20 cellular contexts compared by ENCODE assay signal in the genomic region with DNA sequence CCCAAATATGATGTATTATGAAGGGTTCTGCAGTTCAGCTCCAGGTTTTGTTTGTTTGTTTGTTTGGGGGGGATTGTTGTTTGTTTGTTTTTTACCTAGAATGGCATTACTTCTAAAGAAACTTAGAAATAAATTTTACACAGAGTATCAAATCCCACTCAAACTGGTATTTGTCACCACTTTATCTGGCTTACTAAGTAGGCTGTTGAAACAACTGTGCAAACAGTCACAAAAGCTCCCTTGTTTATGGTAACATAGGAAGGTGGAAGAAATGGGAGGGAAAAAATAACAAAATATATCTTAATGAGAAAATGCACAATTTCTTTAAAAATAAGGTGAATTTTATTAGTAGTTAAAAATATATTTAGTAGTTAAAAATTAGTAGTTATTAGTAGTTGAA.
A peak's percentile ranks its signal among the peaks of the same experiment; 100 is the strongest.
DNase-seq lines count a peak whose midpoint lies in the region; ATAC-seq and TF ChIP-seq lines count a peak whose summit lies in the region.
"Had no signal": no experiment of that assay in that cellular context is flagged by ENCODE, and none has a peak within 500 bp of the region (broad histone marks: within the 10 kb centered on the region; RNA-seq: fewer than 3 reads in every experiment).

No MANE protein-coding gene starts in this region.

- H2AFZ ChIP-seq in smooth muscle cell (ENCODE audit: low read depth), result peak overlapping the region; percentile 24
- H2AFZ ChIP-seq: GM23248 had no signal

- H3K9ac ChIP-seq in BLaER1 treated with 17β-estradiol and CSF1 and Interleukin-3, amounts not matched to agents 10 nM and 100 nM, result peak overlapping the region in 4 of 11 experiments; percentile 34 to 64 (median 40); a peak in 5 of 22 replicates
- H3K9ac ChIP-seq in smooth muscle cell (ENCODE audit: low read depth), result no peak overlapping the region
- H3K9ac ChIP-seq: GM23248 had no signal

- H3K4me1 ChIP-seq in cardiac muscle cell (ENCODE audit: low read depth), result peaks cover 15% of the 10 kb centered on the region
- peaks cover 0 to 4% (median 0%) of the 10 kb centered on the region in 12 donors for H3K4me1 ChIP-seq in heart left ventricle
- H3K4me1 ChIP-seq in BLaER1 treated with 17β-estradiol and CSF1 and Interleukin-3, amounts not matched to agents 10 nM and 100 nM, result peaks cover 5 to 48% (median 34%) of the 10 kb centered on the region in 10 experiments; a peak in 16 of 20 replicates
- H3K4me1 ChIP-seq in SJCRH30, result peaks cover 25% of the 10 kb centered on the region
- H3K4me1 ChIP-seq in smooth muscle cell (ENCODE audit: low read depth), result no peaks in the 10 kb centered on the region
- H3K4me1 ChIP-seq: A549, BE2C had no signal

- TF ChIP-seq POLR2A in heart left ventricle (IDR thresholded peaks at IDR 0.05), result no peak

- peak overlapping the region in 10 of 11 experiments; percentile 5 to 87 (median 60); a peak in 17 of 22 replicates for H3K4me2 ChIP-seq in BLaER1 treated with 17β-estradiol and CSF1 and Interleukin-3, amounts not matched to agents 10 nM and 100 nM
- H3K4me2 ChIP-seq in smooth muscle cell, result no peak overlapping the region
- H3K4me2 ChIP-seq: A549 had no signal

- no peaks in the 10 kb centered on the region for H3K79me2 ChIP-seq in smooth muscle cell (ENCODE audit: low read depth)

- H3K36me3 ChIP-seq in cardiac muscle cell, result no peaks in the 10 kb centered on the region
- H3K36me3 ChIP-seq in heart left ventricle, result no peaks in the 10 kb centered on the region
- H3K36me3 ChIP-seq in BLaER1 treated with 17β-estradiol and CSF1 and Interleukin-3, amounts not matched to agents 10 nM and 100 nM, result peaks cover 0 to 13% (median 0%) of the 10 kb centered on the region in 11 experiments; a peak in 2 of 22 replicates
- H3K36me3 ChIP-seq in SJCRH30, result no peaks in the 10 kb centered on the region
- H3K36me3 ChIP-seq in smooth muscle cell (ENCODE audit: low read depth), result no peaks in the 10 kb centered on the region
- H3K36me3 ChIP-seq: BE2C had no signal

- ATAC-seq in heart left ventricle, result no peak
- no peak for ATAC-seq in HG03139 (IDR thresholded peaks at IDR 0.05; ENCODE audit: unreplicated experiment)
- ATAC-seq: A549, HCT116 had no signal

- H3K4me3 ChIP-seq in cardiac muscle cell (no peak overlapping the region), heart left ventricle (no peak overlapping the region), SJCRH30 (no peak overlapping the region), smooth muscle cell (no peak overlapping the region)
- peak overlapping the region in 2 of 10 experiments; percentile 37 to 40; a peak in 3 of 20 replicates for H3K4me3 ChIP-seq in BLaER1 treated with 17β-estradiol and CSF1 and Interleukin-3, amounts not matched to agents 10 nM and 100 nM
- H3K4me3 ChIP-seq: A549, GM23248 had no signal

- DNase-seq in cardiac muscle cell (ENCODE audit: low read depth in 1 of 2, low spot score in 1 of 2) (no peak), heart left ventricle (no peak), SJCRH30 (peak in 1 of 2 experiments; percentile 57), smooth muscle cell (lab: John Stamatoyannopoulos, UW; ENCODE audit: unreplicated experiment) (no peak), iPS-NIHi7 (ENCODE audit: extremely low spot score) (no peak)
- DNase-seq: 8988T; ACHN; AML-193; BE2C; CD4-positive, CD25-positive, alpha-beta regulatory T cell; CD8-positive, alpha-beta memory T cell; DMS 273 treated with DMSO at 0.1 percent for 48 hours; DND-41; GM23248; H7 had no signal

- TF ChIP-seq CTCF in cardiac muscle cell (IDR thresholded peaks at IDR 0.05; ENCODE audit: low read depth, low read length) (no peak), heart left ventricle (IDR thresholded peaks at IDR 0.05) (no peak), smooth muscle cell (IDR thresholded peaks at IDR 0.05; ENCODE audit: borderline replicate concordance, insufficient read depth, poor library complexity, severe bottlenecking) (no peak)

- H3F3A ChIP-seq in smooth muscle cell (ENCODE audit: low read depth), result no peaks in the 10 kb centered on the region

- no peaks in the 10 kb centered on the region for H3K27me3 ChIP-seq in cardiac muscle cell
- no peaks in the 10 kb centered on the region for H3K27me3 ChIP-seq in heart left ventricle
- no peaks in the 10 kb centered on the region for H3K27me3 ChIP-seq in BLaER1 treated with 17β-estradiol and CSF1 and Interleukin-3, amounts not matched to agents 10 nM and 100 nM
- no peaks in the 10 kb centered on the region for H3K27me3 ChIP-seq in SJCRH30
- no peaks in the 10 kb centered on the region for H3K27me3 ChIP-seq in smooth muscle cell (ENCODE audit: low read depth)
- H3K27me3 ChIP-seq: BE2C had no signal

- intact Hi-C loops in heart left ventricle (cut with DNase I), result no loop called here

- H3K9me3 ChIP-seq in cardiac muscle cell (ENCODE audit: low read depth) (no peaks in the 10 kb centered on the region), heart left ventricle (peaks cover 0 to 17% (median 0%) of the 10 kb centered on the region in 12 donors), SJCRH30 (replicated peaks) (no peaks in the 10 kb centered on the region; the same call in 1 of the 2 replicates), smooth muscle cell (replicated peaks; ENCODE audit: low read depth) (no peaks in the 10 kb centered on the region)
- H3K9me3 ChIP-seq in BLaER1 treated with 17β-estradiol and CSF1 and Interleukin-3, amounts not matched to agents 10 nM and 100 nM (replicated peaks in 1 of 11), result peaks cover 10 to 49% (median 31%) of the 10 kb centered on the region in 11 experiments; a peak in 21 of 22 replicates
- H3K9me3 ChIP-seq: A549, BE2C had no signal

- peak overlapping the region; percentile 78 for H3K27ac ChIP-seq in cardiac muscle cell
- no peak overlapping the region for H3K27ac ChIP-seq in heart left ventricle
- peak overlapping the region in 5 of 11 experiments; percentile 19 to 66 (median 43); a peak in 8 of 22 replicates for H3K27ac ChIP-seq in BLaER1 treated with 17β-estradiol and CSF1 and Interleukin-3, amounts not matched to agents 10 nM and 100 nM
- peak overlapping the region; percentile 50 for H3K27ac ChIP-seq in SJCRH30
- H3K27ac ChIP-seq in smooth muscle cell (ENCODE audit: low read depth), result no peak overlapping the region
- H3K27ac ChIP-seq: A549, C4-2B, GM23248 had no signal

- no peaks in the 10 kb centered on the region for H4K20me1 ChIP-seq in BLaER1 treated with 17β-estradiol and CSF1 and Interleukin-3, amounts not matched to agents 10 nM and 100 nM
- no peaks in the 10 kb centered on the region for H4K20me1 ChIP-seq in smooth muscle cell (ENCODE audit: low read depth)

Comparison
In these comparisons a context has a peak if more than half of its experiments do, and no peak if none do; other contexts are left out.
1. H3K27ac ChIP-seq: peak in cardiac muscle cell (single experiment) and SJCRH30 (single experiment); none in heart left ventricle (0 of 12) and smooth muscle cell (single experiment).